22 cellular contexts compared by ENCODE assay signal in genomic region chr11:126335463-126335760, GRCh38. TPM values are rescaled to one million over a fixed set of nuclear protein-coding genes. Genes with fewer than 3 reads are reported as not detected.
A peak's percentile ranks its signal among the peaks of the same experiment; 100 is the strongest.
DNase-seq lines count a peak whose midpoint lies in the region; ATAC-seq, FAIRE-seq and TF ChIP-seq lines count a peak whose summit lies in the region.
"Had no signal": no experiment of that assay in that cellular context is flagged by ENCODE, and none has a peak within 500 bp of the region (broad histone marks: within the 10 kb centered on the region; RNA-seq: fewer than 3 reads in every experiment).

No MANE protein-coding gene starts in this region.

- 78 to 85% (median 82%) methylated on average over 5 of the region's 5 CpGs for WGBS in small intestine, 3 donors

- no peak overlapping the region for H3K4me3 Mint-ChIP-seq in chondrocyte (ENCODE audit: unreplicated experiment)
- no peak overlapping the region for H3K4me3 Mint-ChIP-seq in activated T-helper 17 cell treated with anti-CD3 and anti-CD28 coated beads, Interleukin-2, amount 50 U/mL, for 72 hours
- H3K4me3 Mint-ChIP-seq: activated naive CD4-positive, alpha-beta T cell treated with anti-CD3 and anti-CD28 coated beads, Interleukin-2, amount 50 U/mL, for 24 hours; CD4-positive, alpha-beta T cell; nephron; stimulated activated memory B cell treated with anti-CD40 and anti-IgM and Interleukin-4, amounts not matched to agents 10 μg/mL and 1 μg/mL and 100 μg/mL, for 72 hours had no signal

- no peak for FAIRE-seq in small intestine (lab: Jason Lieb, UNC)

- no peaks in the 10 kb centered on the region for H3K27me3 ChIP-seq in small intestine (ENCODE audit: control insufficient read depth in 2 of 2, insufficient read depth in 2 of 2, low read length in 2 of 2)
- H3K27me3 ChIP-seq: breast epithelium, colonic mucosa, esophagus muscularis mucosa, hepatocyte had no signal

- ATAC-seq in left lobe of liver (peak; percentile 77), HG02938 (IDR thresholded peaks at IDR 0.05; ENCODE audit: unreplicated experiment) (no peak)
- ATAC-seq in activated T-helper 17 cell treated with anti-CD3 and anti-CD28 coated beads, Interleukin-2, amount 50 U/mL, for 72 hours (replicated peaks) = no peak
- ATAC-seq: stimulated activated memory B cell treated with anti-CD40 and anti-IgM and Interleukin-4, amounts not matched to agents 10 μg/mL and 1 μg/mL and 100 μg/mL, for 72 hours had no signal

- H3K36me3 ChIP-seq in KOPT-K1 (ENCODE audit: insufficient read depth, low read length) (peaks cover 55% of the 10 kb centered on the region), small intestine (ENCODE audit: control insufficient read depth in 2 of 2, insufficient read depth in 2 of 2, low read length in 2 of 2) (peaks cover 0 to 2% of the 10 kb centered on the region in 2 donors)
- H3K36me3 ChIP-seq: breast epithelium, colonic mucosa had no signal

- peak; percentile 43 for DNase-seq in chondrocyte (ENCODE audit: low spot score)
- DNase-seq in left lobe of liver (ENCODE audit: low spot score) = peak; percentile 75
- peak; percentile 21 for DNase-seq in small intestine
- no peak for DNase-seq in activated T-cell treated with anti-CD3 and anti-CD28 coated beads, Interleukin-2, amount 50 U/mL, for 1 hour
- DNase-seq: activated CD4-positive, alpha-beta T cell treated with anti-CD3 and anti-CD28 coated beads for 48 hours; amygdala; CD4-positive, alpha-beta T cell; colonic mucosa; effector memory CD4-positive, alpha-beta T cell; foreskin melanocyte; NCI-H1436 treated with DMSO at 0.1 percent for 48 hours; NCI-H774; stimulated activated CD4-positive, alpha-beta T cell treated with anti-CD3 and anti-CD28 coated beads, Interleukin-4, amount 100 ng/mL, for 4 hours had no signal

- H3K36me3 Mint-ChIP-seq in chondrocyte (ENCODE audit: low read depth) = peaks cover 2% of the 10 kb centered on the region
- peaks cover 71% of the 10 kb centered on the region for H3K36me3 Mint-ChIP-seq in activated T-helper 17 cell treated with anti-CD3 and anti-CD28 coated beads, Interleukin-2, amount 50 U/mL, for 72 hours (ENCODE audit: low read depth)

- TF ChIP-seq CTCF in chondrocyte (IDR thresholded peaks at IDR 0.05) = no peak

- H3K4me3 ChIP-seq in small intestine (ENCODE audit: low read depth in 1 of 2, low read length in 2 of 2) = no peak overlapping the region
- H3K4me3 ChIP-seq: breast epithelium, colonic mucosa, esophagus muscularis mucosa, hepatocyte had no signal

- peak overlapping the region; percentile 79 for H3K27ac ChIP-seq in KOPT-K1 (ENCODE audit: low read depth, low read length, poor library complexity, severe bottlenecking)
- H3K27ac ChIP-seq in small intestine (ENCODE audit: low read depth in 1 of 2, low read length in 1 of 2) = no peak overlapping the region
- H3K27ac ChIP-seq: breast epithelium, colonic mucosa, esophagus muscularis mucosa had no signal

- H3K4me1 Mint-ChIP-seq in chondrocyte (ENCODE audit: low read depth) = peaks cover 53% of the 10 kb centered on the region
- H3K4me1 Mint-ChIP-seq in activated T-helper 17 cell treated with anti-CD3 and anti-CD28 coated beads, Interleukin-2, amount 50 U/mL, for 72 hours = peaks cover 10% of the 10 kb centered on the region

- no peaks in the 10 kb centered on the region for H3K9me3 Mint-ChIP-seq in chondrocyte (ENCODE audit: low read depth)
- no peaks in the 10 kb centered on the region for H3K9me3 Mint-ChIP-seq in activated T-helper 17 cell treated with anti-CD3 and anti-CD28 coated beads, Interleukin-2, amount 50 U/mL, for 72 hours
- H3K9me3 Mint-ChIP-seq: activated naive CD4-positive, alpha-beta T cell treated with anti-CD3 and anti-CD28 coated beads, Interleukin-2, amount 50 U/mL, for 24 hours; CD4-positive, alpha-beta T cell; nephron; stimulated activated memory B cell treated with anti-CD40 and anti-IgM and Interleukin-4, amounts not matched to agents 10 μg/mL and 1 μg/mL and 100 μg/mL, for 72 hours had no signal

- H3K27ac Mint-ChIP-seq in chondrocyte (ENCODE audit: unreplicated experiment) = no peak overlapping the region
- no peak overlapping the region for H3K27ac Mint-ChIP-seq in activated T-helper 17 cell treated with anti-CD3 and anti-CD28 coated beads, Interleukin-2, amount 50 U/mL, for 72 hours

- H3K9me3 ChIP-seq in KOPT-K1 (ENCODE audit: insufficient read depth, low read length, poor library complexity, severe bottlenecking) (no peaks in the 10 kb centered on the region), small intestine (ENCODE audit: control insufficient read depth, low read depth) (no peaks in the 10 kb centered on the region)
- H3K9me3 ChIP-seq: breast epithelium, colonic mucosa, esophagus muscularis mucosa had no signal

- H3K4me1 ChIP-seq in small intestine (ENCODE audit: control insufficient read depth in 2 of 2, insufficient read depth in 1 of 2, low read depth in 1 of 2, low read length in 1 of 2) = no peaks in the 10 kb centered on the region
- H3K4me1 ChIP-seq: breast epithelium, colonic mucosa had no signal

- no peaks in the 10 kb centered on the region for H3K27me3 Mint-ChIP-seq in chondrocyte (ENCODE audit: low read depth)
- H3K27me3 Mint-ChIP-seq in activated T-helper 17 cell treated with anti-CD3 and anti-CD28 coated beads, Interleukin-2, amount 50 U/mL, for 72 hours = no peaks in the 10 kb centered on the region
- H3K27me3 Mint-ChIP-seq: activated naive CD4-positive, alpha-beta T cell treated with anti-CD3 and anti-CD28 coated beads, Interleukin-2, amount 50 U/mL, for 24 hours; CD4-positive, alpha-beta T cell; stimulated activated memory B cell treated with anti-CD40 and anti-IgM and Interleukin-4, amounts not matched to agents 10 μg/mL and 1 μg/mL and 100 μg/mL, for 72 hours had no signal

RNA-seq across cellular contexts. Expression of gene ST3GAL4, which starts 20.1 kb away (rescaled TPM):
- 30.7 to 75.9 TPM (median 30.9 TPM) in 3 replicates for total RNA-seq in chondrocyte
- 7.3 TPM for total RNA-seq in left lobe of liver
- polyA plus RNA-seq in small intestine = 10 to 100 TPM in 1 of 3 donors, 1 to 10 TPM in 2; 1.6 to 11.6 (median 2.2) TPM
- 10 to 100 TPM; 10.0 to 16.2 TPM for total RNA-seq in activated T-helper 17 cell treated with anti-CD3 and anti-CD28 coated beads, Interleukin-2, amount 50 U/mL, for 72 hours

RNA-seq across cellular contexts. Expression of gene DCPS, which starts 31.6 kb away (rescaled TPM):
- 12.3 to 14.8 TPM (median 12.4 TPM) in 3 replicates for total RNA-seq in chondrocyte
- total RNA-seq in left lobe of liver = 14.5 TPM
- polyA plus RNA-seq in small intestine = 10 to 100 TPM; 13.6 to 23.3 (median 19.2) TPM
- total RNA-seq in activated T-helper 17 cell treated with anti-CD3 and anti-CD28 coated beads, Interleukin-2, amount 50 U/mL, for 72 hours = 10 to 100 TPM; 28.1 to 47.5 TPM

RNA-seq across cellular contexts. Expression of gene TIRAP, which starts 52.5 kb away (rescaled TPM):
- total RNA-seq in chondrocyte (8.6 to 10.0 TPM (median 9.8 TPM) in 3 replicates), left lobe of liver (11.4 TPM)
- polyA plus RNA-seq in small intestine = 10 to 100 TPM in 1 of 3 donors, 1 to 10 TPM in 2; 6.2 to 12.1 (median 8.6) TPM
- total RNA-seq in activated T-helper 17 cell treated with anti-CD3 and anti-CD28 coated beads, Interleukin-2, amount 50 U/mL, for 72 hours = 10 to 100 TPM; 11.1 to 12.0 TPM
